In genomic region chr6:99276747-99277146, GRCh38 we compare ENCODE assay signal across 22 cellular contexts.
DNase-seq lines count a peak whose midpoint lies in the region; ATAC-seq, FAIRE-seq and TF ChIP-seq lines count a peak whose summit lies in the region.
"Had no signal": no experiment of that assay in that cellular context is flagged by ENCODE, and none has a peak within 500 bp of the region (broad histone marks: within the 10 kb centered on the region; RNA-seq: fewer than 3 reads in every experiment).

No MANE protein-coding gene starts in this region.

- H3K27me3 Mint-ChIP-seq in activated CD4-positive, alpha-beta memory T cell treated with anti-CD3 and anti-CD28 coated beads, Interleukin-2, amount 10 ng/mL, durations not matched to agents 7 days and 5 days: peaks cover 26% of the 10 kb centered on the region

- H3K27me3 ChIP-seq in bronchial epithelial cell (ENCODE audit: control insufficient read depth, insufficient read depth, low read length): no peaks in the 10 kb centered on the region
- H3K27me3 ChIP-seq: body of pancreas, sigmoid colon had no signal

- DNase-seq in EH (ENCODE audit: low read depth) (peak; percentile 58), NCI-H226 (peak; percentile 50), bronchial epithelial cell (ENCODE audit: low read depth) (peak; percentile 31), lung microvascular endothelial cell (ENCODE audit: low read depth in 2 of 2) (peak; percentile 5 to 58), DMS114 treated with DMSO at 0.1 percent for 48 hours (lab: John Stamatoyannopoulos, UW; ENCODE audit: unreplicated experiment) (no peak), HUDEP-2 (lab: John Stamatoyannopoulos, UW; ENCODE audit: unreplicated experiment in 76 of 76) (no peak)
- no peak for DNase-seq in activated naive CD4-positive, alpha-beta T cell treated with anti-CD3 and anti-CD28 coated beads, Interleukin-2, amount 50 U/mL, for 72 hours (ENCODE audit: low spot score in 2 of 2)
- DNase-seq in activated CD4-positive, alpha-beta memory T cell treated with anti-CD3 and anti-CD28 coated beads, Interleukin-2, amount 10 ng/mL, durations not matched to agents 7 days and 5 days: no peak
- DNase-seq: body of pancreas, DMS 273 treated with DMSO at 0.1 percent for 48 hours, left ventricle myocardium inferior, NCI-H1048, NCI-H2029, NCI-H82, SHP77 treated with DMSO at 0.1 percent for 48 hours, sigmoid colon had no signal

- H3K4me3 Mint-ChIP-seq in activated CD4-positive, alpha-beta memory T cell treated with anti-CD3 and anti-CD28 coated beads, Interleukin-2, amount 10 ng/mL, durations not matched to agents 7 days and 5 days: no peak overlapping the region
- H3K4me3 Mint-ChIP-seq: activated naive CD8-positive, alpha-beta T cell; activated T-helper 17 cell treated with anti-CD3 and anti-CD28 coated beads, Interleukin-2, amount 50 U/mL, for 72 hours; CD14-positive monocyte; neural crest cell had no signal

- H3K36me3 ChIP-seq in bronchial epithelial cell (ENCODE audit: control insufficient read depth, insufficient read depth, low read length): no peaks in the 10 kb centered on the region
- H3K36me3 ChIP-seq: left ventricle myocardium inferior had no signal

- TF ChIP-seq CTCF in bronchial epithelial cell (IDR thresholded peaks at IDR 0.05; ENCODE audit: insufficient read depth, low read length, severe bottlenecking): no peak

- no peak overlapping the region for H3K27ac Mint-ChIP-seq in activated naive CD4-positive, alpha-beta T cell treated with anti-CD3 and anti-CD28 coated beads, Interleukin-2, amount 50 U/mL, for 72 hours
- H3K27ac Mint-ChIP-seq in activated CD4-positive, alpha-beta memory T cell treated with anti-CD3 and anti-CD28 coated beads, Interleukin-2, amount 10 ng/mL, durations not matched to agents 7 days and 5 days: no peak overlapping the region
- H3K27ac Mint-ChIP-seq: activated naive CD8-positive, alpha-beta T cell; activated T-helper 17 cell treated with anti-CD3 and anti-CD28 coated beads, Interleukin-2, amount 50 U/mL, for 72 hours had no signal

- ATAC-seq in activated naive CD4-positive, alpha-beta T cell treated with anti-CD3 and anti-CD28 coated beads, Interleukin-2, amount 50 U/mL, for 72 hours: no peak
- ATAC-seq: activated T-helper 17 cell treated with anti-CD3 and anti-CD28 coated beads, Interleukin-2, amount 50 U/mL, for 72 hours; body of pancreas had no signal

- no peak overlapping the region for H3K4me3 ChIP-seq in bronchial epithelial cell (ENCODE audit: low read depth, low read length)
- H3K4me3 ChIP-seq: body of pancreas, HAP-1, left ventricle myocardium inferior, sigmoid colon had no signal

- no peaks in the 10 kb centered on the region for H3K4me1 Mint-ChIP-seq in activated CD4-positive, alpha-beta memory T cell treated with anti-CD3 and anti-CD28 coated beads, Interleukin-2, amount 10 ng/mL, durations not matched to agents 7 days and 5 days
- H3K4me1 Mint-ChIP-seq: activated T-helper 17 cell treated with anti-CD3 and anti-CD28 coated beads, Interleukin-2, amount 50 U/mL, for 72 hours; CD14-positive monocyte; neural crest cell had no signal

- CTCF ChIA-PET in activated CD4-positive, alpha-beta memory T cell treated with anti-CD3 and anti-CD28 coated beads, Interleukin-2, amount 10 ng/mL, durations not matched to agents 7 days and 5 days (lab: Charles Lee): no interaction called here

- no peak for FAIRE-seq in bronchial epithelial cell (lab: Jason Lieb, UNC)
- FAIRE-seq: TTC549 had no signal

- H3K9me3 Mint-ChIP-seq in activated naive CD4-positive, alpha-beta T cell treated with anti-CD3 and anti-CD28 coated beads, Interleukin-2, amount 50 U/mL, for 72 hours: no peaks in the 10 kb centered on the region
- no peaks in the 10 kb centered on the region for H3K9me3 Mint-ChIP-seq in activated CD4-positive, alpha-beta memory T cell treated with anti-CD3 and anti-CD28 coated beads, Interleukin-2, amount 10 ng/mL, durations not matched to agents 7 days and 5 days
- H3K9me3 Mint-ChIP-seq: activated T-helper 17 cell treated with anti-CD3 and anti-CD28 coated beads, Interleukin-2, amount 50 U/mL, for 72 hours; CD14-positive monocyte; neural crest cell had no signal

- H3K36me3 Mint-ChIP-seq in activated naive CD4-positive, alpha-beta T cell treated with anti-CD3 and anti-CD28 coated beads, Interleukin-2, amount 50 U/mL, for 72 hours: no peaks in the 10 kb centered on the region
- H3K36me3 Mint-ChIP-seq in activated CD4-positive, alpha-beta memory T cell treated with anti-CD3 and anti-CD28 coated beads, Interleukin-2, amount 10 ng/mL, durations not matched to agents 7 days and 5 days (ENCODE audit: low read depth): no peaks in the 10 kb centered on the region
- H3K36me3 Mint-ChIP-seq: activated naive CD8-positive, alpha-beta T cell; CD14-positive monocyte had no signal

- POLR2A ChIA-PET in activated CD4-positive, alpha-beta memory T cell treated with anti-CD3 and anti-CD28 coated beads, Interleukin-2, amount 10 ng/mL, durations not matched to agents 7 days and 5 days (lab: Charles Lee): no interaction called here

Comparison
In these comparisons a context has a peak if more than half of its experiments do, and no peak if none do; other contexts are left out.
1. DNase-seq: peak in EH (single experiment), NCI-H226 (single experiment), bronchial epithelial cell (single experiment) and lung microvascular endothelial cell (2 of 2); none in activated naive CD4-positive, alpha-beta T cell treated with anti-CD3 and anti-CD28 coated beads, Interleukin-2, amount 50 U/mL, for 72 hours (0 of 2), activated CD4-positive, alpha-beta memory T cell treated with anti-CD3 and anti-CD28 coated beads, Interleukin-2, amount 10 ng/mL, durations not matched to agents 7 days and 5 days (single experiment), DMS114 treated with DMSO at 0.1 percent for 48 hours (single experiment) and HUDEP-2 (0 of 76).